ENCODE assay signal across 7 cellular contexts in the genomic region with DNA sequence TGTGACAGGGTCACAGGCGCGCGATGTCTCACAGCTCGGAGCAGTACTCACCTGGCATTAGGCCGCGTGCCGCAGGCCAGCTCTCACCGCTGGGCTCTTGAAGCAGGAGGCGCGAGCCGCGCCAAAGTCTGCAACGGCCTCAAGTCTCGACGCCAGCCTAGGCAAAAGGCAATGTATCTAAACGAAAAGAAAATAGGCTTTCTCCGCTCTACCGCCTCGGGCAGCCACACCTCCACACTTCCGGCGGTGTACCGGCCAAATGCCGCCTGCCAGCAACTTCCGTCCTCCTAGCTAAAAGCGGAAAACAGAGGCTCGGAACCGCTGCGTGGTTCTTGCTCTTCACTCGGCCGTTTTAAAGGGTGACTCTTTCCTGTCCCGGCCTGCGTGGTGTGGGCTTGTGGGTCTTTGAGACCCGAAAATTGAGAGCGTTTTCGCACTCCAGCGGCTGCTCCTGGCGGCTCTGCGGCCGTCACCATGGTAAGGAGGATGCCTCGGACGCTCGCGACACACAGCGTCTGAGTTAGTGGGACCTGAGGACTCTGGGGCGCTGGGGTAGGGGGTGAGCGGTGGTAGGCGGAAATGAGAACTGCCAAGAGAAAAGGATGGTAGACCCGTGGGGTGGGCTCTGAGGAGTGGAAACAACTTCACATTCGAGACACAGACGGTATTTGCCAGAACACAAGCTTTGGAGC. TPM values are rescaled to one million over a fixed set of nuclear protein-coding genes. Genes with fewer than 3 reads are reported as not detected.
A peak's percentile ranks its signal among the peaks of the same experiment; 100 is the strongest.
DNase-seq lines count a peak whose midpoint lies in the region; ATAC-seq, FAIRE-seq and TF ChIP-seq lines count a peak whose summit lies in the region.

GFM2 (minus strand) TSS at position 231 of the 692 bp plus-strand sequence. CDS start 3,375 bp downstream, outside the sequence.
NSA2 (plus strand) TSS at position 363 of the 692 bp plus-strand sequence; CDS start at position 475, 112 bp downstream.

- H3K36me3 ChIP-seq in hepatocyte (replicated peaks; ENCODE audit: insufficient read depth, low read depth) = no peaks in the 10 kb centered on the region

- H3K27me3 ChIP-seq in hepatocyte = no peaks in the 10 kb centered on the region

- peaks cover 23% of the 10 kb centered on the region for H3K4me1 ChIP-seq in hepatocyte (ENCODE audit: insufficient read depth)

- DNase-seq in GM18507 (ENCODE audit: extremely low spot score, insufficient read length, low read depth) (peak; percentile 72), NCI-H2029 treated with DMSO at 0.1 percent for 48 hours (lab: John Stamatoyannopoulos, UW) (peak; percentile 91), T-helper 9 cell (peak; percentile 87), astrocyte of the hippocampus (ENCODE audit: low read depth, low spot score) (peak; percentile 97), hepatocyte (ENCODE audit: low spot score) (peak; percentile 95), retina (peak; percentile 99)

- peak within 1 kb of the TSS; percentile 100 for H3K4me3 ChIP-seq in hepatocyte

- H3K27ac ChIP-seq in hepatocyte = peak within 1 kb of the TSS; percentile 96

- H3K9me2 ChIP-seq in hepatocyte (replicated peaks; ENCODE audit: insufficient read depth) = no peaks in the 10 kb centered on the region

- peak; percentile 86 for ATAC-seq in HG02981 (IDR thresholded peaks at IDR 0.05; ENCODE audit: unreplicated experiment)

- no peaks in the 10 kb centered on the region for H3K9me3 ChIP-seq in hepatocyte (ENCODE audit: low read depth)

- peak; percentile 90 for FAIRE-seq in GM18507 (lab: Jason Lieb, UNC)

- TF ChIP-seq CTCF in hepatocyte (IDR thresholded peaks at IDR 0.05; ENCODE audit: poor library complexity) = no peak

- peaks cover 45% of the 10 kb centered on the region for H3K79me2 ChIP-seq in hepatocyte

- H2AFZ ChIP-seq in hepatocyte = peak within 1 kb of the TSS; percentile 100

- WGBS in hepatocyte (ENCODE audit: low lambda C conversion rate, missing lambda C conversion rate) = under 1% methylated on average over 50 of the region's 50 CpGs

- H4K20me1 ChIP-seq in hepatocyte (ENCODE audit: insufficient read depth, poor library complexity, severe bottlenecking) = peaks cover 4% of the 10 kb centered on the region

- peak within 1 kb of the TSS; percentile 98 for H3K4me2 ChIP-seq in hepatocyte

RNA-seq across cellular contexts. Expression of gene GFM2, which starts in this region (rescaled TPM):
- total RNA-seq in hepatocyte = 44.8 and 46.2 TPM in 2 replicates
- polyA plus RNA-seq in hepatocyte = 15.8 and 24.2 TPM in 2 replicates

RNA-seq across cellular contexts. Expression of gene NSA2, which starts in this region (rescaled TPM):
- 88.6 and 107 TPM in 2 replicates for total RNA-seq in hepatocyte
- polyA plus RNA-seq in hepatocyte = 44.2 and 50.7 TPM in 2 replicates

Comparison
In these comparisons a context has a peak if more than half of its experiments do, and no peak if none do; other contexts are left out.
1. Peak in every context shown above with its lines: DNase-seq, ATAC-seq, H3K4me3 ChIP-seq and H3K27ac ChIP-seq.